5 cellular contexts compared by ENCODE assay signal in the genomic region with DNA sequence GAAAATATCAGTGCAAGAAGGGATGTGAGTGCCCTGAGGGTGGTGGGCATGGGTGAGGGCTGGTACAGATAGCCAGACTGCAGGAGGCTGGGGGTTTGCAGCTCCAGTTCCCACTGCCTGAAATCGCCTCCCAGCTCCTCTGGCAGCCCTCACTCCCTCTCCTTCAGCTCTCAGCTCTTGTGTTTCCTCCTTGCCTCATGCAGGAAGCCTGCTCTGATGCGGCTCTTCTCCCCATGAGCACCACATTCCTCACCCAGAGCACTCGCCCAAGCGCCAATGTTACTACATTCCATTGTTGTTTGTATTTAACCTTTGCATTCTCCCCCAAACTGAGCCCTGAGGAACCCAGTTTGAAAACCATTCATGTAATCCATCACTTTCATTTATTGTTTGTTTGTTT. TPM values are rescaled to one million over a fixed set of nuclear protein-coding genes. Genes with fewer than 3 reads are reported as not detected.
"Had no signal": no experiment of that assay in that cellular context is flagged by ENCODE, and none has a peak within 500 bp of the region (broad histone marks: within the 10 kb centered on the region; RNA-seq: fewer than 3 reads in every experiment).

No MANE protein-coding gene starts in this region.

RNA-seq across cellular contexts. Expression of gene RIMBP3B, which starts 7.7 kb away (rescaled TPM):
- total RNA-seq: activated T-helper 2 cell treated with anti-CD3 and anti-CD28 coated beads, Interferon-gamma antibody, Interleukin-2, Interleukin-4, amounts not matched to agents 10 μg/mL and 5 μg/mL and 100 μg/mL, durations not matched to agents 14 hours and 24 hours and 36 hours; ascending aorta; body of pancreas; bronchial epithelial cell had no signal
- polyA plus RNA-seq: aorta had no signal
